ENCODE assay signal across 9 cellular contexts in the genomic region with DNA sequence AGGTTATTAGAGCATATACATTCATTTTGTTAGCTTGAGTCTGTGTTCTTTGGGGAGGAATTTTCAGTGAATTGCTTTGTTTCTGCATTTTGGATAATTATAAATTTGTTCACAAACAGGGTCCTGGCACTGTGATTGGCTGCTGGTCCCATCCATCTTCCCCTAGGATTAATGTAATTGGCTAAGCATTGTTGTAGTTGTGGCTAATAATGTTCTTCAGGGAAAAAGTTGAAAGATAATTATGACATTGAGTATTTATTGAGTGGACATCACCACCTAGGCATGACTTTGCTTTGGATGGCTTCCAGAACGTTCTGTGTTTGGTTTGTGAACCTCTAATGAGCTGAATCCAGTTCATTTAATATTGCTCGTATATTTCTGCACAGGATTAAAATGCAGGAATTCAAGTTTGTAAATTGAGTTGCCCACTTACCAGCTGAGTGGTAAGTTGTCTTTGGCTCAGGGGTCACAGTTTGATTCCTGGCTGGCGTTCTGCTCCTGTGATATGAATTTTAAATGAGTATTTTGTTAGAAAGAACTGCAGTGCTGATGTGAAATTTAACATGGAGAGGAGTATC. TPM values are rescaled to one million over a fixed set of nuclear protein-coding genes. Genes with fewer than 3 reads are reported as not detected.
DNase-seq lines count a peak whose midpoint lies in the region; ATAC-seq lines count a peak whose summit lies in the region.
"Had no signal": no experiment of that assay in that cellular context is flagged by ENCODE, and none has a peak within 500 bp of the region (broad histone marks: within the 10 kb centered on the region; RNA-seq: fewer than 3 reads in every experiment).

No MANE protein-coding gene starts in this region.

- DNase-seq in DMS53 (lab: John Stamatoyannopoulos, UW): peak; percentile 75
- peak; percentile 28 to 92 (median 71) for DNase-seq in NCI-H1417 (lab: John Stamatoyannopoulos, UW)
- peak; percentile 42 for DNase-seq in cerebellum (ENCODE audit: low spot score)
- DNase-seq in myocyte (ENCODE audit: low read depth): peak; percentile 51
- no peak for DNase-seq in CD1c-positive myeloid dendritic cell (ENCODE audit: extremely low spot score)
- no peak for DNase-seq in NCI-H2107 treated with DMSO at 0.1 percent for 48 hours (lab: John Stamatoyannopoulos, UW; ENCODE audit: unreplicated experiment)
- DNase-seq: spleen had no signal

- no peak for ATAC-seq in HG03439 (IDR thresholded peaks at IDR 0.05; ENCODE audit: unreplicated experiment)
- ATAC-seq in GM19467 (IDR thresholded peaks at IDR 0.05; ENCODE audit: unreplicated experiment): no peak

RNA-seq across cellular contexts. Expression of a gene that starts 55.1 kb away (rescaled TPM):
- total RNA-seq in cerebellum (214 TPM), myocyte (23.3 and 26.2 TPM in 2 replicates)
- polyA plus RNA-seq in myocyte (2012): 22.2 TPM

Comparison
In these comparisons a context has a peak if more than half of its experiments do, and no peak if none do; other contexts are left out.
1. DNase-seq: peak in DMS53 (single experiment), NCI-H1417 (3 of 3), cerebellum (single experiment) and myocyte (single experiment); none in CD1c-positive myeloid dendritic cell (single experiment) and NCI-H2107 treated with DMSO at 0.1 percent for 48 hours (single experiment).